ENCODE assay signal across 8 cellular contexts in the genomic region with DNA sequence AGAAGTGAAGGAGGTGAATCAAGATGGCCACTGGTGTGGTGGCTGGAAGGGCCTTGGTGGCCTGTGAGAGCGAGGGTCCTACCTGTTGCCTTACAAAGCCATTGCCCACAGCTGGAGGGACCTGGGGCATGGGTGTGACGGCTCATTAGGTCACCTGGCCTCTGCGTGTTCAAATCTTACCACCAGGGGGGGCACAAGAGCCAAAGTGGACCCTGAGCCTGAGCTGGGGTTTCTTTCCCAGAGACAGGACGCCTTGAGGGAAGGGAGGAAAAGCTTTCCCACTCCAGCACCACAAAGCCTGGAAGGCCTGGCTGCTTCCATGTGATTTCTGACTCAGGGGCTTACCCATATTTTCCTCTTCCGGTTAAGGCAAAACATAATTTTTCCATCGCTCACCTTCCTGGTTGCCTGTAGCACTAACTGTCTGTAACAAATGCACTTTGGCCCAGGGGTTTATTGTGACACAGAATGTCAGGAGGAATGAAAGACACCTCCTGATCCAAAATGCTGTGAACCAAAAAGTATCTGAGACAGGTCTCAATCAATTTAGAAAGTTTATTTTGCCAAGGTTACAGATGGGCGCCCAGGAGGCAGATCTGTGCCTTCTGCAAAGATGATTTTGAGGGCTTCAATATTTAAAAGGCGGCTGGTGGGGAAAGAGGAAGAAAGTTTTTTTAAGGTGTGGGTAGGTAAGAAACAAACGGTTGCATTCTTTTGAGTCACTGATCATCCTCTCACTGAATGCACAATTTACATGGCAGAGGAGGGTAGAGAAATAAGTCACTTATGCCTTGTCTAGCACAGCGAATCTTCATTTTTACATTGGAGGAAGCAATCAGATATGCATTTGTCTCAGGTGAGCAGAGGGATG. TPM values are rescaled to one million over a fixed set of nuclear protein-coding genes. Genes with fewer than 3 reads are reported as not detected.
DNase-seq lines count a peak whose midpoint lies in the region; ATAC-seq lines count a peak whose summit lies in the region.

No MANE protein-coding gene starts in this region.

- ATAC-seq in GM21423 (IDR thresholded peaks at IDR 0.05; ENCODE audit: unreplicated experiment) (peak; percentile 57), left lobe of liver (peak; percentile 92), HG02981 (IDR thresholded peaks at IDR 0.05; ENCODE audit: unreplicated experiment) (no peak)

- DNase-seq in AG20443 (ENCODE audit: low spot score), result peak; percentile 95
- peak; percentile 83 for DNase-seq in NCI-H2107 (lab: John Stamatoyannopoulos, UW)
- peak; percentile 82 for DNase-seq in activated CD4-positive, CD25-positive, alpha-beta regulatory T cell treated with anti-CD3 and anti-CD28 coated beads, Interleukin-2, amount 50 U/mL, for 72 hours
- peak; percentile 61 for DNase-seq in cerebellum (ENCODE audit: low spot score)
- DNase-seq in left lobe of liver (ENCODE audit: low spot score), result peak; percentile 90
- peak; percentile 83 to 86 for DNase-seq in stimulated activated CD4-positive, alpha-beta T cell treated with anti-CD3 and anti-CD28 coated beads, Interleukin-2, amount 100 ng/mL, for 24 hours

RNA-seq across cellular contexts. Expression of gene CD9, which starts 4.3 kb away (rescaled TPM):
- total RNA-seq in cerebellum (30.5 TPM), left lobe of liver (21.2 TPM)
